Comparison of ENCODE assay signal across 1 cellular context in genomic region chr3:13770390-13771169, GRCh38.
TF ChIP-seq lines count a peak whose summit lies in the region.

No MANE protein-coding gene starts in this region.

TF ChIP-seq in K562, 482 proteins besides CTCF, POLR2A, EP300 and RAD21 (continued from another document):
- TF ChIP-seq RERE (CRISPR knock-in tag; IDR thresholded peaks at IDR 0.05; ENCODE audit: borderline replicate concordance), result no peak
- no peak for TF ChIP-seq FOS (IDR thresholded peaks at IDR 0.05; ENCODE audit: extremely low read depth, insufficient read length)
- no peak for TF ChIP-seq JUND (IDR thresholded peaks at IDR 0.05; ENCODE audit: borderline replicate concordance, low read depth, low read length)
- no peak for TF ChIP-seq JUND (tag; IDR thresholded peaks at IDR 0.05; ENCODE audit: borderline replicate concordance, low read depth, low read length)
- TF ChIP-seq PCBP1 (IDR thresholded peaks at IDR 0.05; ENCODE audit: low read depth, low read length, poor library complexity, severe bottlenecking), result no peak
- TF ChIP-seq GABPA (tag; conservative IDR thresholded peaks at IDR 0.05; ENCODE audit: low read depth), result no peak
- no peak for TF ChIP-seq SRSF9 (IDR thresholded peaks at IDR 0.05; ENCODE audit: borderline replicate concordance, low read depth, low read length)
- TF ChIP-seq MXI1 (IDR thresholded peaks at IDR 0.05; ENCODE audit: low read depth, low read length), result no peak
- TF ChIP-seq TAL1 (IDR thresholded peaks at IDR 0.05), result no peak
